In genomic region chr15:60614862-60615771, GRCh38 we compare ENCODE assay signal across 17 cellular contexts.
DNase-seq lines count a peak whose midpoint lies in the region; ATAC-seq, FAIRE-seq and TF ChIP-seq lines count a peak whose summit lies in the region.
"Had no signal": no experiment of that assay in that cellular context is flagged by ENCODE, and none has a peak within 500 bp of the region (broad histone marks: within the 10 kb centered on the region; RNA-seq: fewer than 3 reads in every experiment).

No MANE protein-coding gene starts in this region.

- no peak overlapping the region for H2AFZ ChIP-seq in K562 (ENCODE audit: low read depth, low read length)

- H3K27ac Mint-ChIP-seq in stimulated activated memory B cell treated with anti-CD40 and anti-IgM and Interleukin-4, amounts not matched to agents 10 μg/mL and 1 μg/mL and 100 μg/mL, for 72 hours, result no peak overlapping the region
- H3K27ac Mint-ChIP-seq: activated B cell treated with CpG ODN at 0.5 μM for 24 hours; activated naive CD4-positive, alpha-beta T cell treated with anti-CD3 and anti-CD28 coated beads for 36 hours; nephron had no signal

- TF ChIP-seq EP300 in K562 (IDR thresholded peaks at IDR 0.05; ENCODE audit: low read length), result peak; percentile 69

- H3K9me3 Mint-ChIP-seq in stimulated activated memory B cell treated with anti-CD40 and anti-IgM and Interleukin-4, amounts not matched to agents 10 μg/mL and 1 μg/mL and 100 μg/mL, for 72 hours, result no peaks in the 10 kb centered on the region
- H3K9me3 Mint-ChIP-seq: activated B cell treated with CpG ODN at 0.5 μM for 24 hours; activated naive CD4-positive, alpha-beta T cell treated with anti-CD3 and anti-CD28 coated beads for 36 hours; nephron had no signal

- peak overlapping the region; percentile 68 for H3K27ac ChIP-seq in C4-2B
- H3K27ac ChIP-seq in K562 (ENCODE audit: extremely low read depth, low read depth, low read length), result no peak overlapping the region
- H3K27ac ChIP-seq: A549, right atrium auricular region, thoracic aorta had no signal

- no peaks in the 10 kb centered on the region for H3K9me1 ChIP-seq in K562 (ENCODE audit: control insufficient read depth, insufficient read depth, low read length)

- intact Hi-C loops in K562 (cut with micrococcal nuclease), result no loop called here

- H3K36me3 ChIP-seq in K562 (ENCODE audit: control insufficient read depth, insufficient read depth, low read length), result no peaks in the 10 kb centered on the region
- H3K36me3 ChIP-seq: right atrium auricular region, thoracic aorta had no signal

- DNase-seq in NCI-H2029 (lab: John Stamatoyannopoulos, UW), result peak; percentile 59
- peak; percentile 57 to 85 (median 70) for DNase-seq in K562 (ENCODE audit: extremely low read depth in 1 of 4, low spot score in 3 of 4)
- peak; percentile 66 for DNase-seq in islet precursor cell
- DNase-seq: activated B cell treated with CpG ODN at 0.5 μM for 24 hours; activated naive CD4-positive, alpha-beta T cell treated with anti-CD3 and anti-CD28 coated beads for 36 hours; NCI-H446 treated with DMSO at 0.1 percent for 48 hours; stimulated activated CD4-positive, alpha-beta T cell treated with anti-CD3 and anti-CD28 coated beads, Interleukin-1b, Interleukin-23, amount 100 ng/mL, for 48 hours had no signal

- peak overlapping the region; percentile 18; the same call in 1 of the 2 replicates for H3K4me2 ChIP-seq in K562 (ENCODE audit: insufficient read depth, low read length)
- H3K4me2 ChIP-seq: A549 had no signal

- peaks cover 37% of the 10 kb centered on the region for H3K27me3 Mint-ChIP-seq in stimulated activated memory B cell treated with anti-CD40 and anti-IgM and Interleukin-4, amounts not matched to agents 10 μg/mL and 1 μg/mL and 100 μg/mL, for 72 hours

- no peak for TF ChIP-seq RAD21 in K562 (CRISPR knock-in tag; conservative IDR thresholded peaks at IDR 0.05 in 1 of 2, IDR thresholded peaks at IDR 0.05 in 1 of 2)

- no TSS peak for BruUV-seq in K562 (replicated peaks; lab: Mats Ljungman, UMichigan)

- H3K27me3 ChIP-seq in K562 (ENCODE audit: control insufficient read depth in 2 of 2, insufficient read depth in 2 of 2, low read length in 2 of 2), result peaks cover 2 to 5% of the 10 kb centered on the region in 2 experiments; a peak in 2 of 5 replicates
- H3K27me3 ChIP-seq: right atrium auricular region had no signal

- FAIRE-seq in K562 (lab: Jason Lieb, UNC), result peak; percentile 80

- peaks cover 0 to 12% of the 10 kb centered on the region in 2 experiments; a peak in 3 of 5 replicates for H3K4me1 ChIP-seq in K562 (replicated peaks in 1 of 2; ENCODE audit: control insufficient read depth in 2 of 2, insufficient read depth in 2 of 2, low read length in 2 of 2)
- H3K4me1 ChIP-seq: A549 had no signal

- H3K4me3 Mint-ChIP-seq in stimulated activated memory B cell treated with anti-CD40 and anti-IgM and Interleukin-4, amounts not matched to agents 10 μg/mL and 1 μg/mL and 100 μg/mL, for 72 hours, result no peak overlapping the region
- H3K4me3 Mint-ChIP-seq: activated B cell treated with CpG ODN at 0.5 μM for 24 hours; activated naive CD4-positive, alpha-beta T cell treated with anti-CD3 and anti-CD28 coated beads for 36 hours; nephron had no signal

- no peaks in the 10 kb centered on the region for H3K4me1 Mint-ChIP-seq in stimulated activated memory B cell treated with anti-CD40 and anti-IgM and Interleukin-4, amounts not matched to agents 10 μg/mL and 1 μg/mL and 100 μg/mL, for 72 hours
- H3K4me1 Mint-ChIP-seq: activated B cell treated with CpG ODN at 0.5 μM for 24 hours, nephron had no signal

- TF ChIP-seq CTCF in C4-2B (conservative IDR thresholded peaks at IDR 0.05) (peak; percentile 39), K562 (IDR thresholded peaks at IDR 0.05 in 2 of 3, conservative IDR thresholded peaks at IDR 0.05 in 1 of 3; ENCODE audit: insufficient read depth in 2 of 3, low read depth in 1 of 3, low read length in 3 of 3) (0 out of 6 replicates have a peak, but pooled peaks of 1 of the 3 experiments have one; percentile 9)

- POLR2A ChIA-PET in K562 (lab: Yijun Ruan, JAX), result interaction anchor here (1.4 kb wide), 1 partner anchor 9 kb away, joined by 7 read pairs; no protein-coding TSS in a partner anchor

- in situ Hi-C loops in K562 (cut with MboI), result no loop called here

- no peak for TF ChIP-seq POLR2A in K562 (conservative IDR thresholded peaks at IDR 0.05)

- 0% methylated on average over 15 of the region's 15 CpGs for WGBS in K562 (ENCODE audit: insufficient coverage, low coverage, missing lambda C conversion rate)

- H3K9me3 ChIP-seq in K562 (replicated peaks; ENCODE audit: control insufficient read depth, insufficient read depth, low read depth, low read length), result no peaks in the 10 kb centered on the region
- H3K9me3 ChIP-seq: A549, right atrium auricular region, thoracic aorta had no signal

- H3K9ac ChIP-seq in K562 (ENCODE audit: insufficient read depth in 1 of 2, low read depth in 2 of 2, low read length in 2 of 2), result no peak overlapping the region

- H3K36me3 Mint-ChIP-seq in stimulated activated memory B cell treated with anti-CD40 and anti-IgM and Interleukin-4, amounts not matched to agents 10 μg/mL and 1 μg/mL and 100 μg/mL, for 72 hours, result no peaks in the 10 kb centered on the region

- H3K4me3 ChIP-seq in K562, result no peak overlapping the region
- H3K4me3 ChIP-seq: A549, lung, right atrium auricular region, thoracic aorta had no signal

- CTCF ChIA-PET in K562 (lab: Yijun Ruan, JAX; ENCODE audit: low intra/inter-chr PET ratio), result no interaction called here

- no peaks in the 10 kb centered on the region for H3K79me2 ChIP-seq in K562 (ENCODE audit: control insufficient read depth, insufficient read depth, low read length)

- 0 out of 2 replicates have a peak, but pooled peaks cover 10% of the 10 kb centered on the region for H4K20me1 ChIP-seq in K562 (replicated peaks; ENCODE audit: control insufficient read depth, insufficient read depth, low read length)

- ATAC-seq in K562, result peak; percentile 92
- no peak for ATAC-seq in GM18870 (IDR thresholded peaks at IDR 0.05; ENCODE audit: unreplicated experiment)
- ATAC-seq in stimulated activated memory B cell treated with anti-CD40 and anti-IgM and Interleukin-4, amounts not matched to agents 10 μg/mL and 1 μg/mL and 100 μg/mL, for 72 hours, result no peak
- no peak for ATAC-seq in GM18909 (IDR thresholded peaks at IDR 0.05; ENCODE audit: poor library complexity, unreplicated experiment)
- ATAC-seq in HG03432 (IDR thresholded peaks at IDR 0.05; ENCODE audit: unreplicated experiment), result no peak
- ATAC-seq: A549 had no signal

TF ChIP-seq in K562, 482 proteins besides CTCF, POLR2A, EP300 and RAD21 (continues in another document):
- peak; percentile 48; the same call in 1 of the 2 replicates for TF ChIP-seq CTBP1 (IDR thresholded peaks at IDR 0.05; ENCODE audit: borderline replicate concordance)
- TF ChIP-seq STAT5A (IDR thresholded peaks at IDR 0.05; ENCODE audit: borderline replicate concordance, low read length), result peak; percentile 69; the same call in 1 of the 2 replicates
- TF ChIP-seq CHAMP1 (IDR thresholded peaks at IDR 0.05), result 0 out of 2 replicates have a peak, but pooled peaks have one; percentile 26
- TF ChIP-seq ARID2 (IDR thresholded peaks at IDR 0.05), result no peak
- TF ChIP-seq PML (IDR thresholded peaks at IDR 0.05; ENCODE audit: low read length), result peak; percentile 73; the same call in 1 of the 2 replicates
- peak; percentile 88 for TF ChIP-seq TEAD4 (IDR thresholded peaks at IDR 0.05; ENCODE audit: low read length)
- no peak for TF ChIP-seq TEAD4 (CRISPR knock-in tag; IDR thresholded peaks at IDR 0.05; ENCODE audit: borderline replicate concordance)
- peak; percentile 50; the same call in 1 of the 2 replicates for TF ChIP-seq BHLHE40 (IDR thresholded peaks at IDR 0.05; ENCODE audit: low read length)
- TF ChIP-seq MTA3 (IDR thresholded peaks at IDR 0.05; ENCODE audit: borderline replicate concordance), result no peak
- peak; percentile 72 for TF ChIP-seq FOXM1 (IDR thresholded peaks at IDR 0.05; ENCODE audit: low read depth)
- no peak for TF ChIP-seq FOXM1 (CRISPR knock-in tag; IDR thresholded peaks at IDR 0.05; ENCODE audit: low read depth)
- TF ChIP-seq PHF20 (IDR thresholded peaks at IDR 0.05; ENCODE audit: partially characterized antibody), result no peak
- TF ChIP-seq NR1H2 (CRISPR knock-in tag; IDR thresholded peaks at IDR 0.05), result no peak
- no peak for TF ChIP-seq LEF1 (IDR thresholded peaks at IDR 0.05)
- TF ChIP-seq E2F1 (CRISPR knock-in tag; IDR thresholded peaks at IDR 0.05), result no peak
- TF ChIP-seq ZNF408 (CRISPR knock-in tag; IDR thresholded peaks at IDR 0.05; ENCODE audit: low read depth), result no peak
- TF ChIP-seq CHD2 (IDR thresholded peaks at IDR 0.05; ENCODE audit: low read depth, low read length), result peak; percentile 92
